ENCODE assay signal across 17 cellular contexts in genomic region chr11:66363187-66363601, GRCh38. TPM values are rescaled to one million over a fixed set of nuclear protein-coding genes. Genes with fewer than 3 reads are reported as not detected.
DNase-seq lines count a peak whose midpoint lies in the region; ATAC-seq and TF ChIP-seq lines count a peak whose summit lies in the region.
"Had no signal": no experiment of that assay in that cellular context is flagged by ENCODE, and none has a peak within 500 bp of the region (broad histone marks: within the 10 kb centered on the region; RNA-seq: fewer than 3 reads in every experiment).

No MANE protein-coding gene starts in this region.

- H3K27me3 ChIP-seq in right atrium auricular region, result no peaks in the 10 kb centered on the region
- H3K27me3 ChIP-seq in lung (ENCODE audit: control insufficient read depth, insufficient read depth), result no peaks in the 10 kb centered on the region
- H3K27me3 ChIP-seq in upper lobe of left lung, result no peaks in the 10 kb centered on the region

- TF ChIP-seq EP300 in upper lobe of left lung (IDR thresholded peaks at IDR 0.05), result peak in 1 of 4 donors; percentile 28

- H3K4me3 ChIP-seq in right atrium auricular region (no peak overlapping the region), lung (no peak overlapping the region), upper lobe of left lung (peak overlapping the region in 1 of 4 donors; percentile 6)
- H3K4me3 ChIP-seq: PC-9, SJSA1 had no signal

- 49 to 78% methylated on average over 14 of the region's 14 CpGs for WGBS in lung, 2 donors
- 60 to 73% methylated on average over 1 to 14 of the region's 14 CpGs for WGBS in upper lobe of left lung, 2 donors

- no peak overlapping the region for H3K27ac ChIP-seq in right atrium auricular region
- peak overlapping the region in 1 of 2 donors; percentile 0 for H3K27ac ChIP-seq in lung (ENCODE audit: low read depth in 1 of 2, low read length in 1 of 2)
- peak overlapping the region in 3 of 4 donors; percentile 25 to 67 (median 63) for H3K27ac ChIP-seq in upper lobe of left lung
- H3K27ac ChIP-seq: PC-9, SJSA1 had no signal

- no peak for TF ChIP-seq CTCF in right atrium auricular region (IDR thresholded peaks at IDR 0.05)
- TF ChIP-seq CTCF in lung (IDR thresholded peaks at IDR 0.05; ENCODE audit: control extremely low read depth, extremely low read depth), result no peak
- no peak for TF ChIP-seq CTCF in upper lobe of left lung (IDR thresholded peaks at IDR 0.05)

- H3K36me3 ChIP-seq in right atrium auricular region (peaks cover 12% of the 10 kb centered on the region), lung (ENCODE audit: control insufficient read depth in 2 of 2, insufficient read depth in 2 of 2, low read length in 2 of 2) (no peaks in the 10 kb centered on the region), upper lobe of left lung (peaks cover 0 to 4% (median 0%) of the 10 kb centered on the region in 4 donors)
- H3K36me3 ChIP-seq: SJSA1 had no signal

- peak; percentile 3 to 9 for ATAC-seq in left cardiac atrium
- ATAC-seq in lung (ENCODE audit: insufficient read depth, low FRiP score), result peak; percentile 19
- ATAC-seq in upper lobe of left lung (ENCODE audit: low FRiP score in 2 of 2), result peak; percentile 18 to 84

- H3K9me3 ChIP-seq in right atrium auricular region (no peaks in the 10 kb centered on the region), lung (ENCODE audit: control insufficient read depth in 2 of 2, insufficient read depth in 1 of 2, low read length in 1 of 2) (no peaks in the 10 kb centered on the region), upper lobe of left lung (no peaks in the 10 kb centered on the region)
- H3K9me3 ChIP-seq: SJSA1 had no signal

- no peak for DNase-seq in left cardiac atrium
- no peak for DNase-seq in right atrium auricular region (ENCODE audit: low spot score)
- peak; percentile 6 for DNase-seq in cerebellum (ENCODE audit: low spot score)
- peak; percentile 83 for DNase-seq in lung (ENCODE audit: low spot score)
- DNase-seq in upper lobe of left lung, result peak; percentile 61 to 88
- no peak for DNase-seq in GOT3 (lab: John Stamatoyannopoulos, UW)
- DNase-seq in NCI-H2107 (lab: John Stamatoyannopoulos, UW), result no peak
- no peak for DNase-seq in NCI-H1417 (lab: John Stamatoyannopoulos, UW)
- DNase-seq: cerebellar nuclear complex, DMS79, GF-D8, IMR-90, NCI-H2029 treated with DMSO at 0.1 percent for 48 hours, NCI-H446 treated with DMSO at 0.1 percent for 48 hours had no signal

- TF ChIP-seq POLR2A in upper lobe of left lung (IDR thresholded peaks at IDR 0.05), result peak in 1 of 4 donors; percentile 16

- intact Hi-C loops in left cardiac atrium (cut with DNase I), result no loop called here

- peaks cover 0 to 16% of the 10 kb centered on the region in 2 donors for H3K4me1 ChIP-seq in right atrium auricular region
- H3K4me1 ChIP-seq in lung (ENCODE audit: control insufficient read depth in 2 of 2, insufficient read depth in 2 of 2, low read length in 2 of 2), result no peaks in the 10 kb centered on the region
- peaks cover 7 to 15% (median 11%) of the 10 kb centered on the region in 4 donors for H3K4me1 ChIP-seq in upper lobe of left lung
- H3K4me1 ChIP-seq: SJSA1 had no signal

RNA-seq across cellular contexts. Expression of gene SLC29A2, which starts 8.4 kb away (rescaled TPM):
- total RNA-seq in left cardiac atrium (10 to 100 TPM; 15.1 to 16.6 TPM), right atrium auricular region (10 to 100 TPM; 16.9 to 19.9 TPM), cerebellum (1.2 TPM), lung (10 to 100 TPM in 1 of 2 donors, 1 to 10 TPM in 1; 6.5 to 19.4 TPM), upper lobe of left lung (10 to 100 TPM in 5 of 6 donors, 1 to 10 TPM in 1; 8.3 to 20.5 (median 13.1) TPM)
- polyA plus RNA-seq in lung, result 10 to 100 TPM; 13.1 to 14.3 TPM
- total RNA-seq: SJSA1 had no signal

RNA-seq across cellular contexts. Expression of gene B4GAT1, which starts 15.8 kb away (rescaled TPM):
- 10 to 100 TPM; 37.9 to 41.1 TPM for total RNA-seq in left cardiac atrium
- total RNA-seq in right atrium auricular region, result 10 to 100 TPM; 61.1 to 64.3 TPM
- 42.7 TPM for total RNA-seq in cerebellum
- 10 to 100 TPM; 27.6 to 28.0 TPM for total RNA-seq in lung
- polyA plus RNA-seq in lung, result 10 to 100 TPM; 18.2 to 20.3 TPM
- total RNA-seq in upper lobe of left lung, result 10 to 100 TPM; 15.7 to 48.9 (median 27.4) TPM

RNA-seq across cellular contexts. Expression of gene BRMS1, which starts 18.3 kb away (rescaled TPM):
- total RNA-seq in left cardiac atrium, result 10 to 100 TPM; 14.9 to 19.3 TPM
- 10 to 100 TPM; 19.2 to 33.3 TPM for total RNA-seq in right atrium auricular region
- 10.3 TPM for total RNA-seq in cerebellum
- total RNA-seq in lung, result 10 to 100 TPM; 23.7 to 38.0 TPM
- polyA plus RNA-seq in lung, result 10 to 100 TPM; 60.4 to 88.7 TPM
- total RNA-seq in upper lobe of left lung, result 10 to 100 TPM; 34.8 to 63.8 (median 37.1) TPM

RNA-seq across cellular contexts. Expression of gene RIN1, which starts 27.0 kb away (rescaled TPM):
- total RNA-seq in left cardiac atrium (1 to 10 TPM; 2.2 to 4.6 TPM), right atrium auricular region (1 to 10 TPM; 1.0 to 5.9 TPM), cerebellum (0.64 TPM), lung (10 to 100 TPM in 1 of 2 donors, 1 to 10 TPM in 1; 1.9 to 15.1 TPM), upper lobe of left lung (10 to 100 TPM in 1 of 6 donors, 1 to 10 TPM in 5; 5.2 to 19.0 (median 8.9) TPM)
- 10 to 100 TPM in 1 of 2 donors, 1 to 10 TPM in 1; 6.9 to 12.4 TPM for polyA plus RNA-seq in lung

RNA-seq across cellular contexts. Expression of gene CD248, which starts 46.4 kb away (rescaled TPM):
- total RNA-seq in left cardiac atrium (10 to 100 TPM; 43.8 to 54.3 TPM), right atrium auricular region (10 to 100 TPM in 1 of 2 donors, 1 to 10 TPM in 1; 7.6 to 10.7 TPM), cerebellum (5.2 TPM), lung (10 to 100 TPM; 25.9 to 53.5 TPM), upper lobe of left lung (10 to 100 TPM in 2 of 6 donors, 1 to 10 TPM in 3, under 1 TPM in 1; 0.59 to 85.6 (median 6.5) TPM)
- polyA plus RNA-seq in lung, result 10 to 100 TPM in 1 of 2 donors, 1 to 10 TPM in 1; 9.2 to 20.1 TPM
- total RNA-seq: myocyte, PC-9 had no signal

Comparison
In these comparisons a context has a peak if more than half of its experiments do, and no peak if none do; other contexts are left out.
1. DNase-seq: peak in cerebellum (single experiment), lung (single experiment) and upper lobe of left lung (2 of 2); none in left cardiac atrium (single experiment), right atrium auricular region (single experiment), GOT3 (single experiment), NCI-H2107 (single experiment) and NCI-H1417 (0 of 3).
2. H3K27ac ChIP-seq: peak in upper lobe of left lung (3 of 4); none in right atrium auricular region (0 of 2).
3. Peak in every context shown above with its lines, with median percentiles within 50 percentile points of each other: ATAC-seq.